In the genomic region with DNA sequence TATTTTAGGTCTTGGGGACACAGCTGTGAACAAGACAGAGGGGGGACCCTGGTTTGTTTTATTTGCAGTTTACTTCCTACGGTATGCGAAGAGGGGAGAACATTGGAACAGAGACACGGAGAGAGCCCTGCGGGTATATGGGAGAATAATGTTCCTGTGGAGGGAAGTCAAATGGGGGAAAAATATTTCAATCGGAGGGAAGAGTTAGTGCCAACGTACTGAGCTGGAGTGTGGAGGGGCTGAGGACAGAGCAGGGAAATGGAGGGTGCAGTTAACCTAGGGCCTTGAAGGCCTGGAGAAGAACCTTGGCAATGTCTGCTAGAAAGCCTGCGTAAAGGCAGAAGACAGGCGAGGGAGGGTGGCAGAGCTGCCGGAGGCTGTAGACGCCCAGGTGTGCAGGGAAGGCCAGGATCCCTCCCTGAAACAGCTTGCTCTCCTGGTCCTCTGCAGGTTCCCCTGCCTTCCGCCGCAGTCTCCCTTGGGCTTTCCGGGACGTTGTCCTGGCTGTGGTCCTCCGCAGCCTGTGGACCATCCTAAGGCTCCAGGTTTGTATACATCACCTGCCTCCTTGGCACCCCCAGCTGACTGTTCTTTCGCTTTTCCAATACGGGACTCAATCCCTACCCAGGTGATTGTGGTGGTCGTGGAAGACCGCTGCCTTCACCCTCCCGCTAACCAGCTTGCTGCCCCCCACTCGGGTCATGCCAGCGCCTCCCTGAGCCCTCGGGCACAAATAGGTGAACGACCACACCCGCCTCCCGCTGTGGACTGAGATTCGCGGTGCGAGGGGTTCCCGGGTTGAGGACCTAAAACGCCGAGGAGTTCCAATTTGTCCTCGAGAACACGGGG, we compare ENCODE assay signal across 8 cellular contexts.
DNase-seq lines count a peak whose midpoint lies in the region; ATAC-seq and TF ChIP-seq lines count a peak whose summit lies in the region.

No MANE protein-coding gene starts in this region.

- H3K4me1 ChIP-seq in muscle layer of duodenum (ENCODE audit: control insufficient read depth in 1 of 2, insufficient read depth in 2 of 2, low read length in 2 of 2), result peaks cover 28 to 57% of the 10 kb centered on the region in 2 donors

- DNase-seq in cardiac fibroblast (ENCODE audit: low read depth in 2 of 2), result no peak
- no peak for DNase-seq in RKO (ENCODE audit: low spot score)
- no peak for DNase-seq in germinal center (ENCODE audit: low spot score)
- DNase-seq in AG08396 (ENCODE audit: low spot score), result no peak

- no peaks in the 10 kb centered on the region for H3K27me3 ChIP-seq in muscle layer of duodenum (ENCODE audit: low read depth, low read length)

- H3K4me3 ChIP-seq in cardiac fibroblast (replicated peaks in 1 of 2; ENCODE audit: low read depth in 2 of 2, low read length in 2 of 2) (peak overlapping the region; percentile 87 to 89), muscle layer of duodenum (ENCODE audit: low read depth in 1 of 2, low read length in 2 of 2) (peak overlapping the region; percentile 86 to 93)

- ATAC-seq in GM19438 (IDR thresholded peaks at IDR 0.05; ENCODE audit: low read depth, unreplicated experiment), result peak; percentile 12
- peak; percentile 2 for ATAC-seq in HG03460 (IDR thresholded peaks at IDR 0.05; ENCODE audit: unreplicated experiment)
- no peak for ATAC-seq in HG03457 (IDR thresholded peaks at IDR 0.05; ENCODE audit: unreplicated experiment)

- peak overlapping the region; percentile 99 for H3K27ac ChIP-seq in muscle layer of duodenum (ENCODE audit: low read length)

- H3K9me3 ChIP-seq in muscle layer of duodenum (ENCODE audit: control insufficient read depth in 1 of 2, low read length in 2 of 2), result no peaks in the 10 kb centered on the region

- TF ChIP-seq CTCF in cardiac fibroblast (IDR thresholded peaks at IDR 0.05; ENCODE audit: low read depth, low read length), result no peak

- H3K36me3 ChIP-seq in muscle layer of duodenum (ENCODE audit: control insufficient read depth in 1 of 2, insufficient read depth in 2 of 2, low read length in 2 of 2), result peaks cover 11 to 22% of the 10 kb centered on the region in 2 donors
